In genomic region chr6:43570876-43571441, GRCh38 we compare ENCODE assay signal across 9 cellular contexts. TPM values are rescaled to one million over a fixed set of nuclear protein-coding genes. Genes with fewer than 3 reads are reported as not detected.
DNase-seq lines count a peak whose midpoint lies in the region; TF ChIP-seq lines count a peak whose summit lies in the region.
"Had no signal": no experiment of that assay in that cellular context is flagged by ENCODE, and none has a peak within 500 bp of the region (broad histone marks: within the 10 kb centered on the region; RNA-seq: fewer than 3 reads in every experiment).

No MANE protein-coding gene starts in this region.

- no peak for TF ChIP-seq CTCF in HEK293 (tag by site-specific recombination; IDR thresholded peaks at IDR 0.05)
- no peak for TF ChIP-seq CTCF in hepatocyte (IDR thresholded peaks at IDR 0.05; ENCODE audit: poor library complexity)
- TF ChIP-seq CTCF in OCI-LY7 (conservative IDR thresholded peaks at IDR 0.05; ENCODE audit: low read length) = no peak

- WGBS in hepatocyte (ENCODE audit: low lambda C conversion rate, missing lambda C conversion rate) = 93% methylated on average over 5 of the region's 5 CpGs

- H3K4me1 ChIP-seq in HEK293 (ENCODE audit: control insufficient read depth, insufficient read depth, low read length) (no peaks in the 10 kb centered on the region), hepatocyte (ENCODE audit: insufficient read depth) (no peaks in the 10 kb centered on the region), OCI-LY7 (ENCODE audit: insufficient read depth, low read length, poor library complexity, severe bottlenecking) (peaks cover 6% of the 10 kb centered on the region)

- H4K20me1 ChIP-seq in hepatocyte (ENCODE audit: insufficient read depth, poor library complexity, severe bottlenecking) (no peaks in the 10 kb centered on the region), OCI-LY7 (ENCODE audit: insufficient read depth, low read length) (no peaks in the 10 kb centered on the region; the same call in 1 of the 2 replicates)

- POLR2A ChIA-PET in HEK293 (lab: Yijun Ruan, JAX) (interaction anchor here (0.6 to 1.5 kb wide), 7 partner anchors 14 to 142 kb away, joined by 3 to 5 read pairs (median 4); partner anchors contain the start of genes GTPBP2, POLR1C and YIPF3), OCI-LY7 (lab: Charles Lee) (interaction anchor here (0.5 to 1.5 kb wide), 5 partner anchors 16 to 559 kb away, joined by 3 to 5 read pairs (median 3); no protein-coding TSS in a partner anchor)

- H3K36me3 ChIP-seq in HEK293 (ENCODE audit: control insufficient read depth in 2 of 2, insufficient read depth in 1 of 2, low read length in 2 of 2) = peaks cover 67% of the 10 kb centered on the region in 2 experiments
- H3K36me3 ChIP-seq in SK-N-MC (ENCODE audit: insufficient read depth, low read length) = peaks cover 66% of the 10 kb centered on the region
- no peaks in the 10 kb centered on the region for H3K36me3 ChIP-seq in hepatocyte (replicated peaks; ENCODE audit: insufficient read depth, low read depth)
- H3K36me3 ChIP-seq in OCI-LY7 (ENCODE audit: insufficient read depth, low read length) = peaks cover 73% of the 10 kb centered on the region

- H3K9me3 ChIP-seq in HEK293 (ENCODE audit: control insufficient read depth, insufficient read depth, low read depth, low read length) (no peaks in the 10 kb centered on the region), SK-N-MC (ENCODE audit: low read depth, low read length) (no peaks in the 10 kb centered on the region), hepatocyte (ENCODE audit: low read depth) (no peaks in the 10 kb centered on the region), OCI-LY7 (ENCODE audit: low read length) (no peaks in the 10 kb centered on the region)

- peaks cover 34% of the 10 kb centered on the region for H3K79me2 ChIP-seq in hepatocyte
- H3K79me2 ChIP-seq in OCI-LY7 (ENCODE audit: insufficient read depth, low read depth, low read length) = peaks cover 32% of the 10 kb centered on the region

- intact Hi-C loops in OCI-LY7 (cut with micrococcal nuclease; ENCODE audit: unreplicated experiment) = no loop called here

- no TSS peak for BruUV-seq in OCI-LY7 (replicated peaks; lab: Mats Ljungman, UMichigan)

- no peak overlapping the region for H3K4me3 ChIP-seq in HEK293 (ENCODE audit: low read depth, low read length)
- no peak overlapping the region for H3K4me3 ChIP-seq in SK-N-MC
- no peak overlapping the region for H3K4me3 ChIP-seq in hepatocyte
- no peak overlapping the region for H3K4me3 ChIP-seq in OCI-LY7 (ENCODE audit: low read depth, low read length, poor library complexity, severe bottlenecking)
- H3K4me3 ChIP-seq: dorsolateral prefrontal cortex had no signal

- DNase-seq in SK-N-MC (ENCODE audit: low read depth, low spot score) (no peak), hepatocyte (ENCODE audit: low spot score) (peak; percentile 13), OCI-LY7 (ENCODE audit: low spot score) (no peak), NCI-H2029 (lab: John Stamatoyannopoulos, UW) (no peak), LoVo (ENCODE audit: low spot score) (no peak)
- DNase-seq: dorsolateral prefrontal cortex, left cardiac atrium, NCI-H526 had no signal

- H3K4me2 ChIP-seq in hepatocyte (no peak overlapping the region), OCI-LY7 (ENCODE audit: low read length) (no peak overlapping the region)

- no peak overlapping the region for H3K27ac ChIP-seq in HEK293 (ENCODE audit: extremely low read depth, low read depth, low read length)
- peak overlapping the region; percentile 38 for H3K27ac ChIP-seq in SK-N-MC
- H3K27ac ChIP-seq in hepatocyte = peak overlapping the region; percentile 42
- H3K27ac ChIP-seq in OCI-LY7 (ENCODE audit: low read depth, low read length, poor library complexity, severe bottlenecking) = no peak overlapping the region
- H3K27ac ChIP-seq: dorsolateral prefrontal cortex had no signal

- H2AFZ ChIP-seq in hepatocyte (no peak overlapping the region), OCI-LY7 (ENCODE audit: low read length) (no peak overlapping the region)

- CTCF ChIA-PET in HEK293 (lab: Yijun Ruan, JAX) (interaction anchor here (1.2 to 1.6 kb wide), 2 partner anchors 25 to 508 kb away, joined by 4 read pairs; no protein-coding TSS in a partner anchor), OCI-LY7 (lab: Charles Lee; ENCODE audit: unreplicated experiment) (interaction anchor here (0.6 kb wide), 1 partner anchor 583 kb away, joined by 3 read pairs; no protein-coding TSS in a partner anchor)

- no peak overlapping the region for H3K9ac ChIP-seq in SK-N-MC (ENCODE audit: insufficient read length)

- H3K9me2 ChIP-seq in hepatocyte (replicated peaks; ENCODE audit: insufficient read depth) = no peaks in the 10 kb centered on the region
- H3K9me2 ChIP-seq in OCI-LY7 (ENCODE audit: insufficient read depth, low read length) = no peaks in the 10 kb centered on the region

- no peaks in the 10 kb centered on the region for H3K27me3 ChIP-seq in hepatocyte
- H3K27me3 ChIP-seq: dorsolateral prefrontal cortex had no signal

TF ChIP-seq in HEK293, 187 proteins besides CTCF, POLR2A, EP300 and RAD21 (continues in another document):
- TF ChIP-seq ZFP41 (tag by site-specific recombination; IDR thresholded peaks at IDR 0.05; ENCODE audit: borderline replicate concordance) (no peak), ZNF629 (tag by site-specific recombination; IDR thresholded peaks at IDR 0.05) (peak; percentile 87), ZNF585B (tag by site-specific recombination; IDR thresholded peaks at IDR 0.05) (no peak), TSHZ1 (tag by site-specific recombination; IDR thresholded peaks at IDR 0.05; ENCODE audit: borderline replicate concordance) (no peak), ZNF24 (tag by site-specific recombination; IDR thresholded peaks at IDR 0.05) (peak; percentile 90), ZNF664 (tag by site-specific recombination; IDR thresholded peaks at IDR 0.05) (no peak), ZNF10 (tag by site-specific recombination; IDR thresholded peaks at IDR 0.05) (no peak), ZNF174 (tag by site-specific recombination; IDR thresholded peaks at IDR 0.05) (no peak), ZBTB20 (tag by site-specific recombination; IDR thresholded peaks at IDR 0.05) (no peak), MEIS1 (CRISPR knock-in tag; IDR thresholded peaks at IDR 0.05; ENCODE audit: borderline replicate concordance) (no peak), ZNF335 (tag by site-specific recombination; conservative IDR thresholded peaks at IDR 0.05) (peak; percentile 36; the same call in 1 of the 2 replicates), ZNF473 (tag by site-specific recombination; IDR thresholded peaks at IDR 0.05) (no peak), ZNF433 (tag by site-specific recombination; IDR thresholded peaks at IDR 0.05; ENCODE audit: low read depth) (no peak), ZNF423 (tag by site-specific recombination; IDR thresholded peaks at IDR 0.05) (no peak), KLF9 (tag by site-specific recombination; IDR thresholded peaks at IDR 0.05; ENCODE audit: low read depth) (no peak), ZNF184 (tag by site-specific recombination; IDR thresholded peaks at IDR 0.05) (0 out of 2 replicates have a peak, but pooled peaks have one; percentile 16), ZNF426 (tag by site-specific recombination; IDR thresholded peaks at IDR 0.05) (no peak), HOXC10 (CRISPR knock-in tag; IDR thresholded peaks at IDR 0.05) (no peak), ZNF660 (tag by site-specific recombination; IDR thresholded peaks at IDR 0.05) (peak; percentile 98), ZNF747 (tag by site-specific recombination; IDR thresholded peaks at IDR 0.05) (no peak), ZNF19 (tag by site-specific recombination; IDR thresholded peaks at IDR 0.05; ENCODE audit: low read depth) (no peak)

RNA-seq across cellular contexts. Expression of gene XPO5, which starts 4.9 kb away (rescaled TPM):
- total RNA-seq in hepatocyte (21.4 and 23.4 TPM in 2 replicates), OCI-LY7 (2022) (72.6 and 74.9 TPM in 2 replicates)
- polyA plus RNA-seq in hepatocyte = 12.0 and 16.2 TPM in 2 replicates
- 54.6 and 58.5 TPM in 2 replicates for total RNA-seq in OCI-LY7 (2014; rRNA removed; shearing (Covaris generic))

RNA-seq across cellular contexts. Expression of gene POLH, which starts 5.0 kb away (rescaled TPM):
- 7.4 and 8.9 TPM in 2 replicates for total RNA-seq in hepatocyte
- 5.0 and 5.1 TPM in 2 replicates for polyA plus RNA-seq in hepatocyte
- 64.3 and 67.3 TPM in 2 replicates for total RNA-seq in OCI-LY7 (2014; rRNA removed; shearing (Covaris generic))
- total RNA-seq in OCI-LY7 (2022) = 93.5 and 120 TPM in 2 replicates

RNA-seq across cellular contexts. Expression of gene POLR1C, which starts 54.1 kb away (rescaled TPM):
- total RNA-seq in hepatocyte (26.1 and 37.7 TPM in 2 replicates), OCI-LY7 (2022) (36.9 and 41.2 TPM in 2 replicates)
- polyA plus RNA-seq in hepatocyte = 33.7 and 36.2 TPM in 2 replicates
- total RNA-seq in OCI-LY7 (2014; rRNA removed; shearing (Covaris generic)) = 40.7 and 46.0 TPM in 2 replicates

RNA-seq across cellular contexts. Expression of gene YIPF3, which starts 54.2 kb away (rescaled TPM):
- 179 and 198 TPM in 2 replicates for total RNA-seq in hepatocyte
- 163 and 166 TPM in 2 replicates for polyA plus RNA-seq in hepatocyte
- 31.8 and 38.2 TPM in 2 replicates for total RNA-seq in OCI-LY7 (2014; rRNA removed; shearing (Covaris generic))
- total RNA-seq in OCI-LY7 (2022) = 41.9 and 45.5 TPM in 2 replicates

RNA-seq across cellular contexts. Expression of gene GTPBP2, which starts 58.1 kb away (rescaled TPM):
- total RNA-seq in hepatocyte = 42.9 and 59.5 TPM in 2 replicates
- 21.9 and 28.7 TPM in 2 replicates for polyA plus RNA-seq in hepatocyte
- 64.8 and 72.4 TPM in 2 replicates for total RNA-seq in OCI-LY7 (2014; rRNA removed; shearing (Covaris generic))
- 86.5 and 90.0 TPM in 2 replicates for total RNA-seq in OCI-LY7 (2022)

Comparison
In these comparisons a context has a peak if more than half of its experiments do, and no peak if none do; other contexts are left out.
1. H3K27ac ChIP-seq: peak in SK-N-MC (single experiment) and hepatocyte (single experiment); none in HEK293 (single experiment) and OCI-LY7 (single experiment).